Comparison of ENCODE assay signal across 26 cellular contexts in genomic region chr7:92116949-92117348, GRCh38.
"Had no signal": no experiment of that assay in that cellular context is flagged by ENCODE, and none has a peak within 500 bp of the region (broad histone marks: within the 10 kb centered on the region; RNA-seq: fewer than 3 reads in every experiment).

No MANE protein-coding gene starts in this region.

- H3K9me3 ChIP-seq: colonic mucosa, esophagus squamous epithelium, gastrocnemius medialis, left lung, lower lobe of right lung had no signal

- H3K4me3 Mint-ChIP-seq: dendritic cell treated with granulocyte-macrophage colony-stimulating factor and Interleukin-4, amounts not matched to agents 40 ng/mL and 50 ng/mL, for 4 days; effector memory CD8-positive, alpha-beta T cell; endodermal cell; memory B cell had no signal

- H3K9me3 Mint-ChIP-seq: dendritic cell treated with granulocyte-macrophage colony-stimulating factor and Interleukin-4, amounts not matched to agents 40 ng/mL and 50 ng/mL, for 4 days; effector memory CD8-positive, alpha-beta T cell; endodermal cell had no signal

- FAIRE-seq: endometrium, keratinocyte had no signal

- H3K4me3 ChIP-seq: colonic mucosa, esophagus squamous epithelium, gastrocnemius medialis, heart right ventricle, left lung, lower lobe of right lung had no signal

- H3K27me3 ChIP-seq: colonic mucosa, esophagus squamous epithelium, gastrocnemius medialis, heart right ventricle, left lung had no signal

- H3K36me3 ChIP-seq: colonic mucosa had no signal

- H3K4me1 ChIP-seq: colonic mucosa, gastrocnemius medialis, left lung, lower lobe of right lung had no signal

- H3K4me1 Mint-ChIP-seq: endodermal cell had no signal

- H3K27ac Mint-ChIP-seq: dendritic cell treated with granulocyte-macrophage colony-stimulating factor and Interleukin-4, amounts not matched to agents 40 ng/mL and 50 ng/mL, for 4 days; effector memory CD8-positive, alpha-beta T cell; endodermal cell; memory B cell had no signal

- ATAC-seq: effector memory CD8-positive, alpha-beta T cell; esophagus mucosa; gastrocnemius medialis; heart right ventricle; left cardiac atrium; left lung; left ventricle myocardium superior; lower lobe of right lung had no signal

- H3K27me3 Mint-ChIP-seq: dendritic cell treated with granulocyte-macrophage colony-stimulating factor and Interleukin-4, amounts not matched to agents 40 ng/mL and 50 ng/mL, for 4 days; effector memory CD8-positive, alpha-beta T cell; memory B cell had no signal

- DNase-seq: colonic mucosa; cortex of kidney; effector CD8-positive, alpha-beta T cell; effector memory CD8-positive, alpha-beta T cell; endodermal cell; erythroblast; esophagus squamous epithelium; foreskin fibroblast; foreskin melanocyte; gastrocnemius medialis; glutamatergic neuron; head of caudate nucleus; heart right ventricle; hippocampal formation; left cardiac atrium; left lung; left ventricle myocardium superior; lower lobe of right lung; mesendoderm; midbrain had no signal

- H3K27ac ChIP-seq: colonic mucosa, epithelial cell of prostate, esophagus squamous epithelium, gastrocnemius medialis, heart right ventricle, left lung, lower lobe of right lung had no signal
